Comparison of ENCODE assay signal across 17 cellular contexts in genomic region chr1:9401080-9401453, GRCh38.
A peak's percentile ranks its signal among the peaks of the same experiment; 100 is the strongest.
DNase-seq lines count a peak whose midpoint lies in the region; ATAC-seq and TF ChIP-seq lines count a peak whose summit lies in the region.
"Had no signal": no experiment of that assay in that cellular context is flagged by ENCODE, and none has a peak within 500 bp of the region (broad histone marks: within the 10 kb centered on the region; RNA-seq: fewer than 3 reads in every experiment).

No MANE protein-coding gene starts in this region.

- peak overlapping the region; percentile 81; the same call in 1 of the 2 replicates for H3K27ac ChIP-seq in BLaER1
- H3K27ac ChIP-seq in KOPT-K1 (ENCODE audit: low read depth, low read length, poor library complexity, severe bottlenecking), result peak overlapping the region; percentile 90
- H3K27ac ChIP-seq in caudate nucleus (ENCODE audit: low read depth, low read length), result peak overlapping the region; percentile 93
- no peak overlapping the region for H3K27ac ChIP-seq in mesendoderm (ENCODE audit: low read depth, low read length)
- no peak overlapping the region for H3K27ac ChIP-seq in testis
- H3K27ac ChIP-seq: foreskin keratinocyte had no signal

- H2BK120ac ChIP-seq in mesendoderm (ENCODE audit: low read depth, low read length), result no peak overlapping the region

- intact Hi-C loops in testis (cut with DNase I; ENCODE audit: low total_unique reads), result no loop called here
- intact Hi-C loops in activated CD8-positive, alpha-beta T cell treated with anti-CD3 and anti-CD28 coated beads for 36 hours (cut with micrococcal nuclease), result no loop called here

- H3K79me2 ChIP-seq in mesendoderm (ENCODE audit: control insufficient read depth, insufficient read depth, low read length), result no peaks in the 10 kb centered on the region

- H4K20me1 ChIP-seq in BLaER1, result no peaks in the 10 kb centered on the region

- H4K8ac ChIP-seq in mesendoderm (ENCODE audit: low read depth, low read length), result no peak overlapping the region

- H3K9ac ChIP-seq in BLaER1 (no peak overlapping the region), mesendoderm (ENCODE audit: low read length) (no peak overlapping the region)

- no peaks in the 10 kb centered on the region for H3K79me1 ChIP-seq in mesendoderm (ENCODE audit: low read length)

- H3K27me3 ChIP-seq in BLaER1 (no peaks in the 10 kb centered on the region), mesendoderm (ENCODE audit: insufficient read depth, low read length, poor library complexity) (no peaks in the 10 kb centered on the region), testis (no peaks in the 10 kb centered on the region)
- H3K27me3 ChIP-seq: foreskin keratinocyte had no signal

- H3K9me3 Mint-ChIP-seq in osteocyte (ENCODE audit: unreplicated experiment), result no peaks in the 10 kb centered on the region
- no peaks in the 10 kb centered on the region for H3K9me3 Mint-ChIP-seq in activated CD8-positive, alpha-beta T cell treated with anti-CD3 and anti-CD28 coated beads for 36 hours
- H3K9me3 Mint-ChIP-seq: CD8-positive, alpha-beta T cell; central memory CD8-positive, alpha-beta T cell had no signal

- peak overlapping the region; percentile 90 for H3K27ac Mint-ChIP-seq in osteocyte (ENCODE audit: unreplicated experiment)
- no peak overlapping the region for H3K27ac Mint-ChIP-seq in activated CD8-positive, alpha-beta T cell treated with anti-CD3 and anti-CD28 coated beads for 36 hours

- peaks cover 94% of the 10 kb centered on the region for H3K4me1 ChIP-seq in BLaER1
- no peaks in the 10 kb centered on the region for H3K4me1 ChIP-seq in mesendoderm (ENCODE audit: control insufficient read depth, low read depth, low read length)
- H3K4me1 ChIP-seq in testis, result peaks cover 7% of the 10 kb centered on the region
- H3K4me1 ChIP-seq: foreskin keratinocyte had no signal

- no peak for DNase-seq in caudate nucleus (lab: John Stamatoyannopoulos, UW)
- no peak for DNase-seq in osteocyte (ENCODE audit: extremely low spot score, unreplicated experiment)
- DNase-seq in mesendoderm, result no peak
- no peak for DNase-seq in testis
- no peak for DNase-seq in activated CD8-positive, alpha-beta T cell treated with anti-CD3 and anti-CD28 coated beads for 36 hours
- DNase-seq in NCI-H1930 (lab: John Stamatoyannopoulos, UW), result no peak
- DNase-seq: activated naive CD4-positive, alpha-beta T cell treated with Interleukin-2 at 50 U/mL for 16 hours; erythroblast; foreskin keratinocyte; NCI-H1417 treated with DMSO at 0.1 percent for 48 hours; NCI-H524; occipital lobe; SIG-M5 had no signal

- no peak overlapping the region for H4K5ac ChIP-seq in mesendoderm (ENCODE audit: low read length)

- H3K9me3 ChIP-seq in BLaER1, result no peaks in the 10 kb centered on the region
- H3K9me3 ChIP-seq in KOPT-K1 (ENCODE audit: insufficient read depth, low read length, poor library complexity, severe bottlenecking), result no peaks in the 10 kb centered on the region
- no peaks in the 10 kb centered on the region for H3K9me3 ChIP-seq in testis

- POLR2A ChIA-PET in activated CD8-positive, alpha-beta T cell treated with anti-CD3 and anti-CD28 coated beads for 36 hours (lab: Charles Lee), result interaction anchor here (0.9 to 1.1 kb wide), 2 partner anchors 11 to 25 kb away, joined by 3 to 4 read pairs; no protein-coding TSS in a partner anchor

- no peak overlapping the region for H3K56ac ChIP-seq in mesendoderm (ENCODE audit: low read length)

- H3K4me2 ChIP-seq in BLaER1, result peak overlapping the region; percentile 83
- H3K4me2 ChIP-seq in mesendoderm (ENCODE audit: low read length), result no peak overlapping the region

- H3K23ac ChIP-seq in mesendoderm (ENCODE audit: low read length), result no peak overlapping the region

- TF ChIP-seq POLR2A in testis (IDR thresholded peaks at IDR 0.05), result no peak

- CTCF ChIA-PET in activated CD8-positive, alpha-beta T cell treated with anti-CD3 and anti-CD28 coated beads for 36 hours (lab: Charles Lee), result interaction anchor here (1.4 kb wide), 1 partner anchor 90 kb away, joined by 3 read pairs; no protein-coding TSS in a partner anchor

- H2BK5ac ChIP-seq in mesendoderm (ENCODE audit: low read length), result no peak overlapping the region

- no peak for TF ChIP-seq CTCF in osteocyte (IDR thresholded peaks at IDR 0.05)
- no peak for TF ChIP-seq CTCF in testis (IDR thresholded peaks at IDR 0.05)
- no peak for TF ChIP-seq CTCF in activated CD8-positive, alpha-beta T cell treated with anti-CD3 and anti-CD28 coated beads for 36 hours (IDR thresholded peaks at IDR 0.05)

- H3K27me3 Mint-ChIP-seq in osteocyte (ENCODE audit: unreplicated experiment), result no peaks in the 10 kb centered on the region
- no peaks in the 10 kb centered on the region for H3K27me3 Mint-ChIP-seq in activated CD8-positive, alpha-beta T cell treated with anti-CD3 and anti-CD28 coated beads for 36 hours
- H3K27me3 Mint-ChIP-seq: central memory CD8-positive, alpha-beta T cell had no signal

- no CpG with 5 or more reads among the region's 15 CpGs for WGBS in mesendoderm (ENCODE audit: extremely low coverage, insufficient coverage, low lambda C conversion rate)
- WGBS in testis, 2 donors, result 95 to 97% methylated on average over 10 to 15 of the region's 15 CpGs

- H3K4ac ChIP-seq in mesendoderm (ENCODE audit: low read depth, low read length), result no peak overlapping the region

- ATAC-seq in activated CD8-positive, alpha-beta T cell treated with anti-CD3 and anti-CD28 coated beads for 36 hours, result no peak

- H3K36me3 ChIP-seq in BLaER1 (no peaks in the 10 kb centered on the region), KOPT-K1 (ENCODE audit: insufficient read depth, low read length) (no peaks in the 10 kb centered on the region), mesendoderm (ENCODE audit: control insufficient read depth, insufficient read depth, low read length) (no peaks in the 10 kb centered on the region), testis (ENCODE audit: low read depth, missing control alignments) (no peaks in the 10 kb centered on the region)

- no peaks in the 10 kb centered on the region for H3K36me3 Mint-ChIP-seq in osteocyte (ENCODE audit: unreplicated experiment)
- no peaks in the 10 kb centered on the region for H3K36me3 Mint-ChIP-seq in activated CD8-positive, alpha-beta T cell treated with anti-CD3 and anti-CD28 coated beads for 36 hours (ENCODE audit: low read depth)
- H3K36me3 Mint-ChIP-seq: CD8-positive, alpha-beta T cell had no signal

- no peak overlapping the region for H3K18ac ChIP-seq in mesendoderm (ENCODE audit: low read length)

- H3K4me1 Mint-ChIP-seq in osteocyte (ENCODE audit: unreplicated experiment), result peaks cover 72% of the 10 kb centered on the region
- H3K4me1 Mint-ChIP-seq in activated CD8-positive, alpha-beta T cell treated with anti-CD3 and anti-CD28 coated beads for 36 hours (ENCODE audit: low read depth), result peaks cover 8% of the 10 kb centered on the region
- H3K4me1 Mint-ChIP-seq: central memory CD8-positive, alpha-beta T cell had no signal

- H2AK5ac ChIP-seq in mesendoderm (ENCODE audit: low read length), result no peak overlapping the region

- no peak overlapping the region for H2BK15ac ChIP-seq in mesendoderm (replicated peaks; ENCODE audit: low read depth)

- no peak overlapping the region for H3K4me3 Mint-ChIP-seq in osteocyte (ENCODE audit: unreplicated experiment)
- H3K4me3 Mint-ChIP-seq in activated CD8-positive, alpha-beta T cell treated with anti-CD3 and anti-CD28 coated beads for 36 hours, result no peak overlapping the region
- H3K4me3 Mint-ChIP-seq: central memory CD8-positive, alpha-beta T cell had no signal

- H3K4me3 ChIP-seq in BLaER1 (peak overlapping the region; percentile 2; the same call in 1 of the 2 replicates), mesendoderm (ENCODE audit: low read length) (no peak overlapping the region), testis (no peak overlapping the region)

Comparison
In these comparisons a context has a peak if more than half of its experiments do, and no peak if none do; other contexts are left out.
1. H3K27ac ChIP-seq: peak in BLaER1 (single experiment), KOPT-K1 (single experiment) and caudate nucleus (single experiment); none in mesendoderm (single experiment) and testis (0 of 2).